ENCODE assay signal across 17 cellular contexts in genomic region chr2:67782443-67782842, GRCh38.
DNase-seq lines count a peak whose midpoint lies in the region; ATAC-seq and TF ChIP-seq lines count a peak whose summit lies in the region.
"Had no signal": no experiment of that assay in that cellular context is flagged by ENCODE, and none has a peak within 500 bp of the region (broad histone marks: within the 10 kb centered on the region; RNA-seq: fewer than 3 reads in every experiment).

No MANE protein-coding gene starts in this region.

- ATAC-seq in GM23338 (no peak), PC-3 (no peak; the same call in 1 of the 2 replicates), GM21367 (IDR thresholded peaks at IDR 0.05; ENCODE audit: unreplicated experiment) (no peak)
- ATAC-seq: HCT116 had no signal

- H3K9me3 ChIP-seq in testis (no peaks in the 10 kb centered on the region), PC-3 (ENCODE audit: low read length) (no peaks in the 10 kb centered on the region), Karpas-422 (ENCODE audit: low read length) (no peaks in the 10 kb centered on the region)
- H3K9me3 ChIP-seq: colonic mucosa had no signal

- no peak overlapping the region for H3K27ac Mint-ChIP-seq in GM23338
- H3K27ac Mint-ChIP-seq: activated CD4-positive, alpha-beta T cell treated with anti-CD3 and anti-CD28 coated beads, Interleukin-2, amount 10 ng/mL, durations not matched to agents 24 days and 14 days; activated naive CD8-positive, alpha-beta T cell treated with anti-CD3 and anti-CD28 coated beads, Interleukin-2, amount 10 ng/mL, durations not matched to agents 7 days and 5 days; activated T-cell treated with anti-CD3 and anti-CD28 coated beads, Interleukin-2, amount 50 U/mL, for 24 hours; CD4-positive, CD25-positive, alpha-beta regulatory T cell; type B pancreatic cell had no signal

- H3K27me3 Mint-ChIP-seq in GM23338 (ENCODE audit: insufficient read depth, low read depth, poor library complexity) = no peaks in the 10 kb centered on the region
- H3K27me3 Mint-ChIP-seq: activated CD4-positive, alpha-beta T cell treated with anti-CD3 and anti-CD28 coated beads, Interleukin-2, amount 10 ng/mL, durations not matched to agents 24 days and 14 days; activated T-cell treated with anti-CD3 and anti-CD28 coated beads, Interleukin-2, amount 50 U/mL, for 24 hours; type B pancreatic cell had no signal

- 0 out of 2 replicates have a peak, but pooled peaks cover 4% of the 10 kb centered on the region for H3K9me2 ChIP-seq in GM23338 (ENCODE audit: insufficient read depth)
- no peaks in the 10 kb centered on the region for H3K9me2 ChIP-seq in PC-3 (replicated peaks; ENCODE audit: low read length)
- H3K9me2 ChIP-seq in Karpas-422 (replicated peaks; ENCODE audit: insufficient read depth, low read length) = no peaks in the 10 kb centered on the region

- H3K27ac ChIP-seq in GM23338 (ENCODE audit: low read depth) (no peak overlapping the region), testis (peak overlapping the region in 1 of 2 donors; percentile 69), PC-3 (ENCODE audit: low read length) (no peak overlapping the region), Karpas-422 (ENCODE audit: low read length) (no peak overlapping the region)
- H3K27ac ChIP-seq: colonic mucosa had no signal

- no peaks in the 10 kb centered on the region for H3K36me3 ChIP-seq in GM23338 (ENCODE audit: insufficient read depth)
- no peaks in the 10 kb centered on the region for H3K36me3 ChIP-seq in testis (ENCODE audit: low read depth, missing control alignments)
- no peaks in the 10 kb centered on the region for H3K36me3 ChIP-seq in PC-3 (ENCODE audit: low read depth, low read length)
- no peaks in the 10 kb centered on the region; the same call in 1 of the 2 replicates for H3K36me3 ChIP-seq in Karpas-422 (ENCODE audit: insufficient read depth, low read length)
- H3K36me3 ChIP-seq: colonic mucosa had no signal

- BruUV-seq in PC-3 (replicated peaks; lab: Mats Ljungman, UMichigan) = no TSS peak

- in situ Hi-C loops in astrocyte of the spinal cord (cut with HindIII; ENCODE audit: low sequenced_read_pairs) = no loop called here

- H4K20me1 ChIP-seq in GM23338 (replicated peaks; ENCODE audit: insufficient read depth) (no peaks in the 10 kb centered on the region), PC-3 (ENCODE audit: low read length) (no peaks in the 10 kb centered on the region), Karpas-422 (ENCODE audit: insufficient read depth, low read depth, low read length) (no peaks in the 10 kb centered on the region)

- H3K4me1 ChIP-seq in GM23338 (ENCODE audit: insufficient read depth) = no peaks in the 10 kb centered on the region
- peaks cover 7% of the 10 kb centered on the region for H3K4me1 ChIP-seq in testis
- no peaks in the 10 kb centered on the region for H3K4me1 ChIP-seq in PC-3 (ENCODE audit: insufficient read depth, low read length)
- H3K4me1 ChIP-seq in Karpas-422 (ENCODE audit: low read length) = peaks cover 30% of the 10 kb centered on the region
- H3K4me1 ChIP-seq: colonic mucosa had no signal

- H3K9me3 Mint-ChIP-seq in GM23338 = no peaks in the 10 kb centered on the region
- H3K9me3 Mint-ChIP-seq: activated CD4-positive, alpha-beta T cell treated with anti-CD3 and anti-CD28 coated beads, Interleukin-2, amount 10 ng/mL, durations not matched to agents 24 days and 14 days; activated naive CD8-positive, alpha-beta T cell treated with anti-CD3 and anti-CD28 coated beads, Interleukin-2, amount 10 ng/mL, durations not matched to agents 7 days and 5 days; activated T-cell treated with anti-CD3 and anti-CD28 coated beads, Interleukin-2, amount 50 U/mL, for 24 hours; CD4-positive, CD25-positive, alpha-beta regulatory T cell had no signal

- DNase-seq in GM23338 (ENCODE audit: low spot score) (no peak), astrocyte of the spinal cord (ENCODE audit: low read depth, low spot score) (peak; percentile 54), iris pigment epithelial cell (ENCODE audit: low read depth) (peak; percentile 55), testis (peak; percentile 15), PC-3 (no peak), Karpas-422 (no peak)
- DNase-seq: activated CD4-positive, alpha-beta T cell treated with anti-CD3 and anti-CD28 coated beads, Interleukin-2, amount 10 ng/mL, durations not matched to agents 24 days and 14 days; activated naive CD8-positive, alpha-beta T cell treated with anti-CD3 and anti-CD28 coated beads, Interleukin-2, amount 10 ng/mL, durations not matched to agents 7 days and 5 days; activated T-cell treated with anti-CD3 and anti-CD28 coated beads, Interleukin-2, amount 50 U/mL, for 24 hours; CD4-positive, CD25-positive, alpha-beta regulatory T cell; colonic mucosa; DMS79; kidney glomerular epithelial cell; NCI-H1105 had no signal

- TF ChIP-seq CTCF in GM23338 (conservative IDR thresholded peaks at IDR 0.05; ENCODE audit: low read depth in 2 of 2) (no peak), astrocyte of the spinal cord (IDR thresholded peaks at IDR 0.05; ENCODE audit: low read depth, low read length) (no peak), testis (IDR thresholded peaks at IDR 0.05) (no peak), PC-3 (conservative IDR thresholded peaks at IDR 0.05; ENCODE audit: low read depth, low read length) (no peak)

- CTCF ChIA-PET in PC-3 (lab: Charles Lee) = no interaction called here

- 43 to 49% methylated on average over 4 of the region's 4 CpGs for WGBS in testis, 2 donors

- POLR2A ChIA-PET in PC-3 (lab: Charles Lee; ENCODE audit: unreplicated experiment) = no interaction called here

- H3K4me2 ChIP-seq in GM23338 (no peak overlapping the region), PC-3 (ENCODE audit: low read length) (no peak overlapping the region), Karpas-422 (ENCODE audit: low read depth, low read length, poor library complexity, severe bottlenecking) (no peak overlapping the region)

- H3K9ac ChIP-seq in PC-3 (ENCODE audit: low read length) (no peak overlapping the region), Karpas-422 (ENCODE audit: low read length) (no peak overlapping the region)

- H3F3A ChIP-seq in GM23338 (replicated peaks; ENCODE audit: low read depth) = no peaks in the 10 kb centered on the region
- no peaks in the 10 kb centered on the region for H3F3A ChIP-seq in PC-3 (ENCODE audit: low read length, unreplicated experiment)

- no peak overlapping the region for H3K4me3 Mint-ChIP-seq in GM23338
- H3K4me3 Mint-ChIP-seq: activated CD4-positive, alpha-beta T cell treated with anti-CD3 and anti-CD28 coated beads, Interleukin-2, amount 10 ng/mL, durations not matched to agents 24 days and 14 days; activated naive CD8-positive, alpha-beta T cell treated with anti-CD3 and anti-CD28 coated beads, Interleukin-2, amount 10 ng/mL, durations not matched to agents 7 days and 5 days; activated T-cell treated with anti-CD3 and anti-CD28 coated beads, Interleukin-2, amount 50 U/mL, for 24 hours; CD4-positive, CD25-positive, alpha-beta regulatory T cell; type B pancreatic cell had no signal

- intact Hi-C loops in testis (cut with DNase I; ENCODE audit: low total_unique reads) (no loop called here), PC-3 (cut with micrococcal nuclease) (no loop called here)

- no peak for TF ChIP-seq POLR2A in testis (IDR thresholded peaks at IDR 0.05)

- no peaks in the 10 kb centered on the region for H3K79me2 ChIP-seq in GM23338 (replicated peaks; ENCODE audit: insufficient read depth)
- H3K79me2 ChIP-seq in PC-3 (ENCODE audit: low read length) = no peaks in the 10 kb centered on the region
- H3K79me2 ChIP-seq in Karpas-422 (ENCODE audit: low read length) = no peaks in the 10 kb centered on the region

- no peak overlapping the region for H3K4me3 ChIP-seq in GM23338
- H3K4me3 ChIP-seq in astrocyte of the spinal cord (ENCODE audit: low read depth, low read length) = no peak overlapping the region
- H3K4me3 ChIP-seq in testis = no peak overlapping the region
- no peak overlapping the region for H3K4me3 ChIP-seq in PC-3 (ENCODE audit: low read length)
- no peak overlapping the region for H3K4me3 ChIP-seq in Karpas-422 (ENCODE audit: low read length)
- H3K4me3 ChIP-seq: colonic mucosa had no signal

- H2AFZ ChIP-seq in GM23338 (peak overlapping the region; percentile 56; the same call in 1 of the 2 replicates), PC-3 (ENCODE audit: low read length) (no peak overlapping the region), Karpas-422 (ENCODE audit: low read length) (no peak overlapping the region)

- H3K27me3 ChIP-seq in GM23338 (ENCODE audit: insufficient read depth) = no peaks in the 10 kb centered on the region
- H3K27me3 ChIP-seq in testis = no peaks in the 10 kb centered on the region
- peaks cover 11% of the 10 kb centered on the region; the same call in 1 of the 2 replicates for H3K27me3 ChIP-seq in PC-3 (ENCODE audit: low read length)
- no peaks in the 10 kb centered on the region for H3K27me3 ChIP-seq in Karpas-422 (ENCODE audit: low read length)
- H3K27me3 ChIP-seq: colonic mucosa had no signal

- no peaks in the 10 kb centered on the region for H3K4me1 Mint-ChIP-seq in GM23338
- H3K4me1 Mint-ChIP-seq: activated CD4-positive, alpha-beta T cell treated with anti-CD3 and anti-CD28 coated beads, Interleukin-2, amount 10 ng/mL, durations not matched to agents 24 days and 14 days; activated naive CD8-positive, alpha-beta T cell treated with anti-CD3 and anti-CD28 coated beads, Interleukin-2, amount 10 ng/mL, durations not matched to agents 7 days and 5 days; CD4-positive, CD25-positive, alpha-beta regulatory T cell had no signal

- H3K36me3 Mint-ChIP-seq in GM23338 (ENCODE audit: low read depth) = no peaks in the 10 kb centered on the region
- H3K36me3 Mint-ChIP-seq: activated naive CD8-positive, alpha-beta T cell treated with anti-CD3 and anti-CD28 coated beads, Interleukin-2, amount 10 ng/mL, durations not matched to agents 7 days and 5 days; CD4-positive, CD25-positive, alpha-beta regulatory T cell; type B pancreatic cell had no signal

TF ChIP-seq in GM23338, 12 proteins besides CTCF, POLR2A, EP300 and RAD21 (continues in another document):
- no peak for TF ChIP-seq JUNB (IDR thresholded peaks at IDR 0.05; ENCODE audit: unreplicated experiment)

Comparison
In these comparisons a context has a peak if more than half of its experiments do, and no peak if none do; other contexts are left out.
1. DNase-seq: peak in astrocyte of the spinal cord (single experiment), iris pigment epithelial cell (single experiment) and testis (single experiment); none in GM23338 (single experiment), PC-3 (single experiment) and Karpas-422 (single experiment).